Comparison of ENCODE assay signal across 14 cellular contexts in genomic region chr11:109937968-109938367, GRCh38.
DNase-seq lines count a peak whose midpoint lies in the region; ATAC-seq and TF ChIP-seq lines count a peak whose summit lies in the region.
"Had no signal": no experiment of that assay in that cellular context is flagged by ENCODE, and none has a peak within 500 bp of the region (broad histone marks: within the 10 kb centered on the region; RNA-seq: fewer than 3 reads in every experiment).

No MANE protein-coding gene starts in this region.

- H2AK5ac ChIP-seq in H9 (ENCODE audit: insufficient read length, low read length) (no peak overlapping the region), mesenchymal stem cell (ENCODE audit: low read length, severe bottlenecking) (no peak overlapping the region)

- H3K79me1 ChIP-seq in H9 (ENCODE audit: insufficient read depth, low read depth, low read length, poor library complexity, severe bottlenecking) (no peaks in the 10 kb centered on the region), mesenchymal stem cell (replicated peaks; ENCODE audit: low read length, poor library complexity, severe bottlenecking) (no peaks in the 10 kb centered on the region)

- no peak overlapping the region for H2BK5ac ChIP-seq in H9 (ENCODE audit: insufficient read length, low read length)
- no peak overlapping the region for H2BK5ac ChIP-seq in mesenchymal stem cell (ENCODE audit: low read depth, low read length, poor library complexity, severe bottlenecking)

- H3K4me2 ChIP-seq in H9 (ENCODE audit: insufficient read depth, insufficient read length, low read length) (no peak overlapping the region), mesenchymal stem cell (ENCODE audit: low read length, poor library complexity, severe bottlenecking) (no peak overlapping the region)

- no peaks in the 10 kb centered on the region for H3K4me1 Mint-ChIP-seq in H9
- no peaks in the 10 kb centered on the region for H3K4me1 Mint-ChIP-seq in WTC11
- no peaks in the 10 kb centered on the region for H3K4me1 Mint-ChIP-seq in progenitor cell of endocrine pancreas (ENCODE audit: low read depth)
- no peaks in the 10 kb centered on the region for H3K4me1 Mint-ChIP-seq in Caco-2 (ENCODE audit: low read depth, unreplicated experiment)
- H3K4me1 Mint-ChIP-seq: B cell, IgD-negative memory B cell had no signal

- H3K27ac Mint-ChIP-seq in H9 (peak overlapping the region; percentile 3 to 78 (median 71); a peak in 6 of 7 replicates), WTC11 (peak overlapping the region; percentile 43; the same call in 1 of the 2 replicates), progenitor cell of endocrine pancreas (peak overlapping the region; percentile 35), Caco-2 (ENCODE audit: unreplicated experiment) (no peak overlapping the region)
- H3K27ac Mint-ChIP-seq: B cell; CD4-positive, alpha-beta T cell; IgD-negative memory B cell had no signal

- H3K9me3 ChIP-seq in H9 (ENCODE audit: control insufficient read depth, low read depth, low read length), result no peaks in the 10 kb centered on the region
- no peaks in the 10 kb centered on the region for H3K9me3 ChIP-seq in mesenchymal stem cell (ENCODE audit: control insufficient read depth, low read length)
- H3K9me3 ChIP-seq in Caco-2, result no peaks in the 10 kb centered on the region

- H3K9me3 Mint-ChIP-seq in H9 (no peaks in the 10 kb centered on the region; a peak in 1 of 5 replicates), WTC11 (no peaks in the 10 kb centered on the region), progenitor cell of endocrine pancreas (ENCODE audit: low read depth) (no peaks in the 10 kb centered on the region), Caco-2 (ENCODE audit: unreplicated experiment) (no peaks in the 10 kb centered on the region)
- H3K9me3 Mint-ChIP-seq: CD4-positive, alpha-beta T cell; IgD-negative memory B cell had no signal

- no peaks in the 10 kb centered on the region for H3K23me2 ChIP-seq in H9 (ENCODE audit: insufficient read length, low read depth, low read length, poor library complexity, severe bottlenecking)

- H3K18ac ChIP-seq in H9 (ENCODE audit: insufficient read length, low read depth, low read length), result no peak overlapping the region
- no peak overlapping the region for H3K18ac ChIP-seq in mesenchymal stem cell (ENCODE audit: low read depth in 1 of 2, low read length in 2 of 2)

- H2BK15ac ChIP-seq in H9 (ENCODE audit: low read depth, low read length) (no peak overlapping the region), mesenchymal stem cell (ENCODE audit: low read depth, poor library complexity, severe bottlenecking) (no peak overlapping the region)

- POLR2A ChIA-PET in WTC11 (lab: Charles Lee) (no interaction called here), Caco-2 (lab: Charles Lee) (no interaction called here)

- peak overlapping the region; percentile 92 for H2AFZ ChIP-seq in H9 (ENCODE audit: low read length)
- no peak overlapping the region for H2AFZ ChIP-seq in mesenchymal stem cell (ENCODE audit: low read depth, low read length)

- no peak overlapping the region for H3T11ph ChIP-seq in H9 (ENCODE audit: low read length)

- H3K23ac ChIP-seq in H9 (ENCODE audit: insufficient read length, low read depth, low read length) (no peak overlapping the region), mesenchymal stem cell (ENCODE audit: low read length in 2 of 2) (no peak overlapping the region)

- DNase-seq in H9 (no peak), WTC11 (ENCODE audit: low spot score) (no peak), mesenchymal stem cell (no peak), progenitor cell of endocrine pancreas (ENCODE audit: low spot score, unreplicated experiment) (no peak), NCI-H1417 treated with DMSO at 0.1 percent for 48 hours (lab: John Stamatoyannopoulos, UW) (no peak), dermis blood vessel endothelial cell (no peak), Caco-2 (no peak)
- DNase-seq: ACHN; C1 segment of cervical spinal cord; CD4-positive, alpha-beta T cell; DMS153; EL had no signal

- H3K9ac ChIP-seq in H9 (ENCODE audit: extremely low read depth, insufficient read length, low read length), result no peak overlapping the region
- H3K9ac ChIP-seq in mesenchymal stem cell (ENCODE audit: low read length), result no peak overlapping the region

- ATAC-seq in WTC11, result no peak

- H3K27me3 ChIP-seq in H9 (ENCODE audit: insufficient read depth, low read length), result no peaks in the 10 kb centered on the region
- no peaks in the 10 kb centered on the region for H3K27me3 ChIP-seq in mesenchymal stem cell (ENCODE audit: control insufficient read depth in 1 of 2, insufficient read depth in 1 of 2, low read length in 2 of 2)
- no peaks in the 10 kb centered on the region; the same call in 1 of the 2 replicates for H3K27me3 ChIP-seq in Caco-2 (replicated peaks; ENCODE audit: control insufficient read depth, insufficient read depth, low read length)

- intact Hi-C loops in Caco-2 (cut with micrococcal nuclease; ENCODE audit: unreplicated experiment), result loop anchor here (5.0 kb wide), 1 partner anchor 1241 kb away; no protein-coding TSS in a partner anchor

- no peaks in the 10 kb centered on the region for H3K36me3 Mint-ChIP-seq in H9 (ENCODE audit: insufficient read depth in 1 of 3, low read depth in 3 of 3)
- H3K36me3 Mint-ChIP-seq in WTC11, result no peaks in the 10 kb centered on the region
- H3K36me3 Mint-ChIP-seq in progenitor cell of endocrine pancreas (ENCODE audit: insufficient read depth), result no peaks in the 10 kb centered on the region
- no peaks in the 10 kb centered on the region for H3K36me3 Mint-ChIP-seq in Caco-2 (ENCODE audit: insufficient read depth, unreplicated experiment)
- H3K36me3 Mint-ChIP-seq: IgD-negative memory B cell had no signal

- H3K4ac ChIP-seq in H9 (ENCODE audit: low read depth, low read length), result no peak overlapping the region
- no peak overlapping the region for H3K4ac ChIP-seq in mesenchymal stem cell (ENCODE audit: low read depth in 1 of 2, low read length in 2 of 2)

- H4K20me1 ChIP-seq in H9 (ENCODE audit: control insufficient read depth, insufficient read depth, insufficient read length), result no peaks in the 10 kb centered on the region

- H3K27ac ChIP-seq in H9 (ENCODE audit: insufficient read length, low read depth, low read length), result no peak overlapping the region
- H3K27ac ChIP-seq in mesenchymal stem cell (ENCODE audit: low read length, poor library complexity, severe bottlenecking), result no peak overlapping the region

- H2BK12ac ChIP-seq in H9 (ENCODE audit: insufficient read length, low read depth, low read length) (no peak overlapping the region), mesenchymal stem cell (ENCODE audit: low read length in 2 of 2) (no peak overlapping the region)

- no peak overlapping the region for H3K4me3 Mint-ChIP-seq in H9
- H3K4me3 Mint-ChIP-seq in WTC11, result no peak overlapping the region
- no peak overlapping the region for H3K4me3 Mint-ChIP-seq in progenitor cell of endocrine pancreas (ENCODE audit: low read depth)
- H3K4me3 Mint-ChIP-seq in Caco-2 (ENCODE audit: unreplicated experiment), result no peak overlapping the region
- H3K4me3 Mint-ChIP-seq: B cell; CD4-positive, alpha-beta T cell; IgD-negative memory B cell had no signal

- H3K4me1 ChIP-seq in H9 (ENCODE audit: insufficient read depth, low read length), result no peaks in the 10 kb centered on the region
- H3K4me1 ChIP-seq in mesenchymal stem cell (ENCODE audit: control insufficient read depth, insufficient read depth, low read depth, low read length), result no peaks in the 10 kb centered on the region
- H3K4me1 ChIP-seq in Caco-2, result no peaks in the 10 kb centered on the region

- H2BK120ac ChIP-seq in H9 (ENCODE audit: low read depth, low read length, poor library complexity, severe bottlenecking) (no peak overlapping the region), mesenchymal stem cell (ENCODE audit: low read depth, low read length) (no peak overlapping the region)

- H4K91ac ChIP-seq in H9 (ENCODE audit: insufficient read length, low read depth, low read length), result no peak overlapping the region
- H4K91ac ChIP-seq in mesenchymal stem cell (ENCODE audit: low read length), result no peak overlapping the region

- no peak overlapping the region for H4K5ac ChIP-seq in H9 (ENCODE audit: insufficient read length, low read depth, low read length)

- no peaks in the 10 kb centered on the region for H3K79me2 ChIP-seq in H9 (ENCODE audit: insufficient read depth, low read length)

- H4K8ac ChIP-seq in H9 (replicated peaks; ENCODE audit: insufficient read length, low read depth, low read length), result no peak overlapping the region
- H4K8ac ChIP-seq in mesenchymal stem cell (ENCODE audit: low read length), result peak overlapping the region; percentile 45

- CTCF ChIA-PET in WTC11 (lab: Charles Lee) (no interaction called here), Caco-2 (lab: Charles Lee) (no interaction called here)

- H3K36me3 ChIP-seq in mesenchymal stem cell (ENCODE audit: control insufficient read depth in 1 of 2, insufficient read depth in 2 of 2, low read depth in 1 of 2, low read length in 2 of 2) (no peaks in the 10 kb centered on the region), Caco-2 (ENCODE audit: control insufficient read depth, insufficient read depth, low read length) (no peaks in the 10 kb centered on the region)

- H3K4me3 ChIP-seq in mesenchymal stem cell (ENCODE audit: insufficient read depth in 1 of 2, low read depth in 1 of 2, low read length in 2 of 2) (no peak overlapping the region), Caco-2 (ENCODE audit: low read depth, low read length) (no peak overlapping the region)

- H3K27me3 Mint-ChIP-seq in H9 (ENCODE audit: low read depth) (no peaks in the 10 kb centered on the region), WTC11 (ENCODE audit: low read depth) (no peaks in the 10 kb centered on the region), progenitor cell of endocrine pancreas (peaks cover 8% of the 10 kb centered on the region), Caco-2 (ENCODE audit: insufficient read depth, unreplicated experiment) (peaks cover 19% of the 10 kb centered on the region)

- TF ChIP-seq CTCF in H9 (conservative IDR thresholded peaks at IDR 0.05) (no peak), WTC11 (IDR thresholded peaks at IDR 0.05) (no peak), progenitor cell of endocrine pancreas (IDR thresholded peaks at IDR 0.05; ENCODE audit: unreplicated experiment) (no peak), Caco-2 (IDR thresholded peaks at IDR 0.05; ENCODE audit: insufficient read depth in 1 of 2, low read depth in 1 of 2, low read length in 1 of 2, severe bottlenecking in 1 of 2, unreplicated experiment in 1 of 2) (no peak)

- no TSS peak for BruUV-seq in Caco-2 (replicated peaks; lab: Mats Ljungman, UMichigan)

- no peak overlapping the region for H2BK20ac ChIP-seq in H9 (ENCODE audit: low read depth, low read length, poor library complexity, severe bottlenecking)

- H3K56ac ChIP-seq in H9 (ENCODE audit: insufficient read length, low read depth, low read length), result no peak overlapping the region

- H3K14ac ChIP-seq in H9 (ENCODE audit: insufficient read depth, low read length) (no peak overlapping the region), mesenchymal stem cell (ENCODE audit: low read length in 2 of 2) (no peak overlapping the region)

TF ChIP-seq in WTC11, 78 proteins besides CTCF, POLR2A, EP300 and RAD21:
- no peak for TF ChIP-seq ZNF423 (CRISPR knock-in tag; IDR thresholded peaks at IDR 0.05)
